ENCODE assay signal across 8 cellular contexts in genomic region chr22:42720263-42721044, GRCh38. TPM values are rescaled to one million over a fixed set of nuclear protein-coding genes. Genes with fewer than 3 reads are reported as not detected.
A peak's percentile ranks its signal among the peaks of the same experiment; 100 is the strongest.
DNase-seq lines count a peak whose midpoint lies in the region; ATAC-seq and TF ChIP-seq lines count a peak whose summit lies in the region.

A gene with protein sequence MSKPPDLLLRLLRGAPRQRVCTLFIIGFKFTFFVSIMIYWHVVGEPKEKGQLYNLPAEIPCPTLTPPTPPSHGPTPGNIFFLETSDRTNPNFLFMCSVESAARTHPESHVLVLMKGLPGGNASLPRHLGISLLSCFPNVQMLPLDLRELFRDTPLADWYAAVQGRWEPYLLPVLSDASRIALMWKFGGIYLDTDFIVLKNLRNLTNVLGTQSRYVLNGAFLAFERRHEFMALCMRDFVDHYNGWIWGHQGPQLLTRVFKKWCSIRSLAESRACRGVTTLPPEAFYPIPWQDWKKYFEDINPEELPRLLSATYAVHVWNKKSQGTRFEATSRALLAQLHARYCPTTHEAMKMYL (minus strand): TSS chr22:42720870. CDS start chr22:42693951, 26,919 bp downstream.

- no peaks in the 10 kb centered on the region for H3K36me3 Mint-ChIP-seq in activated T-helper 1 cell treated with anti-CD3 and anti-CD28 coated beads, Interleukin-12 subunit alpha, Interleukin-12 subunit beta, Interleukin-2, Interleukin-4 antibody, amounts not matched to agents 30 ng/mL and 10 ng/mL and 1 ng/mL, durations not matched to agents 14 hours and 24 hours and 36 hours (ENCODE audit: low read depth)

- intact Hi-C loops in activated T-helper 1 cell treated with anti-CD3 and anti-CD28 coated beads, Interleukin-12 subunit alpha, Interleukin-12 subunit beta, Interleukin-2, Interleukin-4 antibody, amounts not matched to agents 30 ng/mL and 10 ng/mL and 1 ng/mL, durations not matched to agents 14 hours and 24 hours and 36 hours (cut with micrococcal nuclease), result no loop called here
- intact Hi-C loops in heart right ventricle (cut with DNase I), result loop anchor here in 4 of 10 donors (2.0 to 10.0 kb wide), 4 partner anchors 22 to 58 kb away; no protein-coding TSS in a partner anchor

- peaks cover 14 to 49% (median 41%) of the 10 kb centered on the region in 9 donors for H3K4me1 ChIP-seq in heart right ventricle

- no peaks in the 10 kb centered on the region for H3K9me3 ChIP-seq in heart right ventricle

- H3K27me3 ChIP-seq in heart right ventricle, result peaks cover 0 to 55% (median 0%) of the 10 kb centered on the region in 7 donors

- ATAC-seq in heart right ventricle (peak; percentile 22 to 82 (median 52)), GM21528 (IDR thresholded peaks at IDR 0.05; ENCODE audit: low FRiP score, unreplicated experiment) (no peak)

- no peak for TF ChIP-seq CTCF in heart right ventricle (IDR thresholded peaks at IDR 0.05)

- H3K9me3 Mint-ChIP-seq in activated T-helper 1 cell treated with anti-CD3 and anti-CD28 coated beads, Interleukin-12 subunit alpha, Interleukin-12 subunit beta, Interleukin-2, Interleukin-4 antibody, amounts not matched to agents 30 ng/mL and 10 ng/mL and 1 ng/mL, durations not matched to agents 14 hours and 24 hours and 36 hours, result no peaks in the 10 kb centered on the region

- H3K36me3 ChIP-seq in heart right ventricle, result peaks cover 0 to 10% (median 0%) of the 10 kb centered on the region in 9 donors

- no peak within 1 kb of the TSS for H3K27ac Mint-ChIP-seq in activated T-helper 1 cell treated with anti-CD3 and anti-CD28 coated beads, Interleukin-12 subunit alpha, Interleukin-12 subunit beta, Interleukin-2, Interleukin-4 antibody, amounts not matched to agents 30 ng/mL and 10 ng/mL and 1 ng/mL, durations not matched to agents 14 hours and 24 hours and 36 hours

- peaks cover 46% of the 10 kb centered on the region for H3K27me3 Mint-ChIP-seq in activated T-helper 1 cell treated with anti-CD3 and anti-CD28 coated beads, Interleukin-12 subunit alpha, Interleukin-12 subunit beta, Interleukin-2, Interleukin-4 antibody, amounts not matched to agents 30 ng/mL and 10 ng/mL and 1 ng/mL, durations not matched to agents 14 hours and 24 hours and 36 hours (ENCODE audit: insufficient read depth)

- peak within 1 kb of the TSS; percentile 48 for H3K4me3 Mint-ChIP-seq in activated T-helper 1 cell treated with anti-CD3 and anti-CD28 coated beads, Interleukin-12 subunit alpha, Interleukin-12 subunit beta, Interleukin-2, Interleukin-4 antibody, amounts not matched to agents 30 ng/mL and 10 ng/mL and 1 ng/mL, durations not matched to agents 14 hours and 24 hours and 36 hours

- WGBS in heart right ventricle, 2 donors, result 0% methylated on average over 67 to 102 of the region's 104 CpGs

- peak within 1 kb of the TSS; percentile 73 to 100 (median 99) for H3K4me3 ChIP-seq in heart right ventricle

- peaks cover 5% of the 10 kb centered on the region for H3K4me1 Mint-ChIP-seq in activated T-helper 1 cell treated with anti-CD3 and anti-CD28 coated beads, Interleukin-12 subunit alpha, Interleukin-12 subunit beta, Interleukin-2, Interleukin-4 antibody, amounts not matched to agents 30 ng/mL and 10 ng/mL and 1 ng/mL, durations not matched to agents 14 hours and 24 hours and 36 hours (ENCODE audit: low read depth)

- peak within 1 kb of the TSS; percentile 91 to 100 (median 98) for H3K27ac ChIP-seq in heart right ventricle

- DNase-seq in stimulated activated CD4-positive, alpha-beta T cell treated with anti-CD3 and anti-CD28 coated beads, Interleukin-12 subunit alpha, Interleukin-12 subunit beta, amount 100 ng/mL, for 4 hours, result peak; percentile 4
- DNase-seq in stimulated activated CD4-positive, alpha-beta T cell treated with anti-CD3 and anti-CD28 coated beads, Interleukin-4, amount 100 ng/mL, for 1 hour, result no peak
- DNase-seq in activated T-helper 1 cell treated with anti-CD3 and anti-CD28 coated beads, Interleukin-12 subunit alpha, Interleukin-12 subunit beta, Interleukin-2, Interleukin-4 antibody, amounts not matched to agents 30 ng/mL and 10 ng/mL and 1 ng/mL, durations not matched to agents 14 hours and 24 hours and 36 hours (ENCODE audit: low spot score), result no peak
- DNase-seq in heart right ventricle (peak in 1 of 2 donors; percentile 48), renal cortical epithelial cell (ENCODE audit: low read depth) (no peak), epidermal melanocyte (ENCODE audit: insufficient read length, low spot score) (no peak), DMS153 (lab: John Stamatoyannopoulos, UW) (no peak)

RNA-seq across cellular contexts. Expression of the gene that starts here (rescaled TPM):
- not detected in 2 replicates for total RNA-seq in activated T-helper 1 cell treated with anti-CD3 and anti-CD28 coated beads, Interleukin-12 subunit alpha, Interleukin-12 subunit beta, Interleukin-2, Interleukin-4 antibody, amounts not matched to agents 30 ng/mL and 10 ng/mL and 1 ng/mL, durations not matched to agents 14 hours and 24 hours and 36 hours
- total RNA-seq in heart right ventricle (100 to 1,000 TPM in 2 of 10 donors, 10 to 100 TPM in 8; 61.4 to 123 (median 80.6) TPM), renal cortical epithelial cell (23.8 and 64.8 TPM in 2 replicates)
- polyA plus RNA-seq in heart right ventricle, result 100 to 1,000 TPM in 1 of 2 donors, 10 to 100 TPM in 1; 95.0 to 167 TPM

Comparison
In these comparisons a context has a peak if more than half of its experiments do, and no peak if none do; other contexts are left out.
1. RNA of the gene that starts here (total RNA-seq): 61.4 to 123 TPM in heart right ventricle and 23.8 to 64.8 TPM in renal cortical epithelial cell; not detected in activated T-helper 1 cell treated with anti-CD3 and anti-CD28 coated beads, Interleukin-12 subunit alpha, Interleukin-12 subunit beta, Interleukin-2, Interleukin-4 antibody, amounts not matched to agents 30 ng/mL and 10 ng/mL and 1 ng/mL, durations not matched to agents 14 hours and 24 hours and 36 hours; every median in the first group is over 10 times any median in the second.